ENCODE assay signal across 19 cellular contexts in genomic region chr1:117362986-117363385, GRCh38. TPM values are rescaled to one million over a fixed set of nuclear protein-coding genes. Genes with fewer than 3 reads are reported as not detected.
DNase-seq lines count a peak whose midpoint lies in the region; ATAC-seq and TF ChIP-seq lines count a peak whose summit lies in the region.
"Had no signal": no experiment of that assay in that cellular context is flagged by ENCODE, and none has a peak within 500 bp of the region (broad histone marks: within the 10 kb centered on the region; RNA-seq: fewer than 3 reads in every experiment).

No MANE protein-coding gene starts in this region.

- H3K9me3 ChIP-seq in CD4-positive, alpha-beta memory T cell (ENCODE audit: control insufficient read depth in 1 of 2, low read length in 2 of 2) = no peaks in the 10 kb centered on the region
- no peaks in the 10 kb centered on the region for H3K9me3 ChIP-seq in naive thymus-derived CD4-positive, alpha-beta T cell (ENCODE audit: control insufficient read depth in 2 of 3, low read length in 3 of 3)
- H3K9me3 ChIP-seq in mucosa of descending colon = no peaks in the 10 kb centered on the region
- H3K9me3 ChIP-seq: SK-N-SH had no signal

- DNase-seq in CD4-positive, alpha-beta memory T cell = no peak
- DNase-seq in naive thymus-derived CD4-positive, alpha-beta T cell = no peak
- DNase-seq in SKM-1 (lab: John Stamatoyannopoulos, UW; ENCODE audit: unreplicated experiment) (no peak), mucosa of descending colon (no peak)
- DNase-seq: CD8-positive, alpha-beta T cell; GOT3; HCEC 1CT; IMR-90; MV-4-11; NCI-H1105 treated with DMSO at 0.1 percent for 48 hours; NCI-H2029 treated with DMSO at 0.1 percent for 48 hours; NCI-H2171; NCI-H524 treated with DMSO at 0.1 percent for 48 hours; RPMI8226; SIG-M5; SK-N-SH had no signal

- H3K36me3 ChIP-seq in CD4-positive, alpha-beta memory T cell (ENCODE audit: insufficient read depth, low read length) = no peaks in the 10 kb centered on the region
- H3K36me3 ChIP-seq in naive thymus-derived CD4-positive, alpha-beta T cell (ENCODE audit: control insufficient read depth in 2 of 3, insufficient read depth in 3 of 3, low read length in 3 of 3) = peaks cover 0 to 6% (median 0%) of the 10 kb centered on the region in 3 experiments
- no peaks in the 10 kb centered on the region for H3K36me3 ChIP-seq in mucosa of descending colon (ENCODE audit: low read depth)

- H3K27me3 ChIP-seq in CD4-positive, alpha-beta memory T cell (ENCODE audit: insufficient read depth, low read length) = no peaks in the 10 kb centered on the region
- no peaks in the 10 kb centered on the region for H3K27me3 ChIP-seq in naive thymus-derived CD4-positive, alpha-beta T cell (ENCODE audit: control insufficient read depth in 2 of 2, insufficient read depth in 2 of 2, low read length in 2 of 2)

- peaks cover 0 to 11% of the 10 kb centered on the region in 2 donors for H3K36me3 Mint-ChIP-seq in CD4-positive, alpha-beta memory T cell
- H3K36me3 Mint-ChIP-seq in activated T-helper 17 cell treated with anti-CD3 and anti-CD28 coated beads, Interleukin-2, amount 50 U/mL, for 72 hours (ENCODE audit: low read depth) = peaks cover 12% of the 10 kb centered on the region
- peaks cover 0 to 3% (median 0%) of the 10 kb centered on the region in 5 donors for H3K36me3 Mint-ChIP-seq in naive thymus-derived CD4-positive, alpha-beta T cell

- no peak overlapping the region for H3K4me3 ChIP-seq in CD4-positive, alpha-beta memory T cell (ENCODE audit: low read length in 2 of 2)
- H3K4me3 ChIP-seq in naive thymus-derived CD4-positive, alpha-beta T cell (ENCODE audit: low read length) = no peak overlapping the region
- H3K4me3 ChIP-seq in mucosa of descending colon = no peak overlapping the region

- peaks cover 67% of the 10 kb centered on the region for H3K4me1 ChIP-seq in CD4-positive, alpha-beta memory T cell (ENCODE audit: insufficient read depth, low read length)
- peaks cover 22 to 24% of the 10 kb centered on the region in 2 donors for H3K4me1 ChIP-seq in naive thymus-derived CD4-positive, alpha-beta T cell (ENCODE audit: control insufficient read depth in 2 of 2, insufficient read depth in 2 of 2, low read length in 2 of 2)
- H3K4me1 ChIP-seq in mucosa of descending colon (ENCODE audit: low read depth) = peaks cover 14% of the 10 kb centered on the region

- H3K4me1 Mint-ChIP-seq in CD4-positive, alpha-beta memory T cell = peaks cover 47 to 71% (median 59%) of the 10 kb centered on the region in 4 donors
- peaks cover 43% of the 10 kb centered on the region for H3K4me1 Mint-ChIP-seq in activated T-helper 17 cell treated with anti-CD3 and anti-CD28 coated beads, Interleukin-2, amount 50 U/mL, for 72 hours
- peaks cover 34 to 76% (median 62%) of the 10 kb centered on the region in 7 donors for H3K4me1 Mint-ChIP-seq in naive thymus-derived CD4-positive, alpha-beta T cell

- no peak for ATAC-seq in activated T-helper 17 cell treated with anti-CD3 and anti-CD28 coated beads, Interleukin-2, amount 50 U/mL, for 72 hours (replicated peaks)
- no peak for ATAC-seq in naive thymus-derived CD4-positive, alpha-beta T cell
- ATAC-seq in GM18858 (IDR thresholded peaks at IDR 0.05; ENCODE audit: unreplicated experiment) = no peak
- ATAC-seq in mucosa of descending colon = no peak
- ATAC-seq: CD8-positive, alpha-beta T cell had no signal

- peak overlapping the region; percentile 26; the same call in 1 of the 2 replicates for H3K27ac ChIP-seq in 22Rv1
- H3K27ac ChIP-seq in CD4-positive, alpha-beta memory T cell (ENCODE audit: low read depth, low read length) = no peak overlapping the region
- H3K27ac ChIP-seq in naive thymus-derived CD4-positive, alpha-beta T cell (ENCODE audit: low read depth, low read length) = no peak overlapping the region

- H3K4me3 Mint-ChIP-seq in CD4-positive, alpha-beta memory T cell = peak overlapping the region in 4 of 8 donors; percentile 31 to 62 (median 44)
- peak overlapping the region; percentile 68 for H3K4me3 Mint-ChIP-seq in activated T-helper 17 cell treated with anti-CD3 and anti-CD28 coated beads, Interleukin-2, amount 50 U/mL, for 72 hours
- H3K4me3 Mint-ChIP-seq in naive thymus-derived CD4-positive, alpha-beta T cell = peak overlapping the region in 1 of 10 donors; percentile 15
- H3K4me3 Mint-ChIP-seq: CD8-positive, alpha-beta T cell had no signal

- CTCF ChIA-PET in CD4-positive, alpha-beta memory T cell (lab: Charles Lee; ENCODE audit: partially characterized antibody) = interaction anchor here (0.6 to 1.7 kb wide), 3 partner anchors 21 to 391 kb away, joined by 3 to 4 read pairs (median 3); no protein-coding TSS in a partner anchor
- CTCF ChIA-PET in naive thymus-derived CD4-positive, alpha-beta T cell (lab: Charles Lee) = no interaction called here

- H3K27ac Mint-ChIP-seq in CD4-positive, alpha-beta memory T cell = peak overlapping the region in 4 of 7 donors; percentile 20 to 70 (median 53)
- H3K27ac Mint-ChIP-seq in activated T-helper 17 cell treated with anti-CD3 and anti-CD28 coated beads, Interleukin-2, amount 50 U/mL, for 72 hours = peak overlapping the region; percentile 56
- H3K27ac Mint-ChIP-seq in naive thymus-derived CD4-positive, alpha-beta T cell = peak overlapping the region in 5 of 9 donors; percentile 1 to 67 (median 21)

- H3K9me3 Mint-ChIP-seq in CD4-positive, alpha-beta memory T cell = peaks cover 0 to 10% (median 0%) of the 10 kb centered on the region in 8 donors
- H3K9me3 Mint-ChIP-seq in activated T-helper 17 cell treated with anti-CD3 and anti-CD28 coated beads, Interleukin-2, amount 50 U/mL, for 72 hours = no peaks in the 10 kb centered on the region
- H3K9me3 Mint-ChIP-seq in naive thymus-derived CD4-positive, alpha-beta T cell = peaks cover 0 to 11% (median 0%) of the 10 kb centered on the region in 11 donors
- H3K9me3 Mint-ChIP-seq: CD8-positive, alpha-beta T cell had no signal

- POLR2A ChIA-PET in CD4-positive, alpha-beta memory T cell (lab: Charles Lee; ENCODE audit: partially characterized antibody) = interaction anchor here (0.7 to 1.6 kb wide), 4 partner anchors 17 to 22 kb away, joined by 3 to 5 read pairs (median 3); no protein-coding TSS in a partner anchor
- POLR2A ChIA-PET in naive thymus-derived CD4-positive, alpha-beta T cell (lab: Charles Lee) = interaction anchor here (0.5 to 0.9 kb wide), 2 partner anchors 22 to 430 kb away, joined by 3 to 4 read pairs; no protein-coding TSS in a partner anchor

- intact Hi-C loops in CD4-positive, alpha-beta memory T cell (cut with micrococcal nuclease) = loop anchor here (10.0 kb wide), 2 partner anchors 92 to 298 kb away; partner anchors contain the start of gene TTF2
- intact Hi-C loops in naive thymus-derived CD4-positive, alpha-beta T cell (cut with micrococcal nuclease) = loop anchor here in 1 of 2 donors (10.0 kb wide), 1 partner anchor 358 kb away; the partner anchor contains the start of gene CD101
- intact Hi-C loops in mucosa of descending colon (cut with DNase I, micrococcal nuclease) = no loop called here

- TF ChIP-seq CTCF in 22Rv1 (IDR thresholded peaks at IDR 0.05) (no peak), mucosa of descending colon (IDR thresholded peaks at IDR 0.05) (no peak)

- H3K27me3 Mint-ChIP-seq in CD4-positive, alpha-beta memory T cell = no peaks in the 10 kb centered on the region
- H3K27me3 Mint-ChIP-seq in activated T-helper 17 cell treated with anti-CD3 and anti-CD28 coated beads, Interleukin-2, amount 50 U/mL, for 72 hours = no peaks in the 10 kb centered on the region
- H3K27me3 Mint-ChIP-seq in naive thymus-derived CD4-positive, alpha-beta T cell = peaks cover 0 to 8% (median 0%) of the 10 kb centered on the region in 5 donors

RNA-seq across cellular contexts. Expression of gene MAN1A2, which starts 4.3 kb away (rescaled TPM):
- total RNA-seq in CD4-positive, alpha-beta memory T cell = 10 to 100 TPM; 57.0 to 66.5 TPM
- polyA plus RNA-seq in CD4-positive, alpha-beta memory T cell = 10 to 100 TPM; 17.5 to 24.1 TPM
- 10 to 100 TPM; 26.1 to 26.5 TPM for total RNA-seq in activated T-helper 17 cell treated with anti-CD3 and anti-CD28 coated beads, Interleukin-2, amount 50 U/mL, for 72 hours
- 10 to 100 TPM; 40.4 to 63.4 (median 47.1) TPM for total RNA-seq in naive thymus-derived CD4-positive, alpha-beta T cell
- 10 to 100 TPM; 10.5 to 20.9 TPM for polyA plus RNA-seq in naive thymus-derived CD4-positive, alpha-beta T cell
- total RNA-seq in mucosa of descending colon = 10 to 100 TPM; 29.1 to 59.6 (median 32.4) TPM
